In the genomic region with DNA sequence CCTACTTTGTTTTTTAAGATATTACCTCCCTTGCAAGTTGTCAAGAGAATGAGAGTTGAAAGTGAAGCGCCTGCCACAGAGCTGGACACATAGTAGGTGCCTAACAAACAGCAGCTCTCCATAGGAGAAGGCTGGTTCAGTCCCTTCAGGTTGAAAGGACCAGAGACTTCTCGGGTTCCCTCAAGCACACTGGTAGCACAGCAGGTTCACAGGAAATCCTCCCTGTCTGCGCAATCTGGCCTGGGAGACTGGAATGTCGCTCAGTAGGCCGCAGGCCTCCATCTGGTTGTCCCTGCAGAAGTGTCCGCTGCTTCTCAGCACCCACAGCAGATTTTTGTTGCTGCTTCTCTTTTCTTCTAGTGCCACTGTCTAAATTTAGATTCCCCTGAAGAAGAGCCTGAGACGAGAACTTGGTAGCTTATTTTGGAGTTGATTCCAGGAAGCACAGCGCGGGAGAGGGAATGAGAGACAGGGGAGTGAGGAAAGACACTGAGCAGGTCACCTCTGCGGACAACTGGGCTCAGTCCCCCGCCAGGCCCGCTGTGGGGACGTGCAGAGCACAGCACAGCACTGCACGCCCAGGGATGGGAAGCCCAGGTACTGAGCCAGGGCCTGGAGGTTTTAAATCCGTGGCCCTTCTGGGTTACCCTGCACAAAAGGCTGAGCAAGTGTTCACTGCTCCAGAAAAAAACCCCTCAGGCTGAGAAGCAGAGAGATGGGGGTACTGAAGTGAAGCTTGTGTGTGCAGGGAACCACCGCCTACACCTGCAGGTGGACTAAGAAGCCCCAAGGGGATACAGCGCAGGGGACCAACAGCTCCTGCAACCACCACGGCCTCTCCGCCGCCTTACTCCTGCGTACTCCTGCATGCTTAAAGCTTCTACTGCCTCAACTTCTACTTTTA, we compare ENCODE assay signal across 17 cellular contexts. TPM values are rescaled to one million over a fixed set of nuclear protein-coding genes. Genes with fewer than 3 reads are reported as not detected.
DNase-seq lines count a peak whose midpoint lies in the region; ATAC-seq, FAIRE-seq and TF ChIP-seq lines count a peak whose summit lies in the region.
"Had no signal": no experiment of that assay in that cellular context is flagged by ENCODE, and none has a peak within 500 bp of the region (broad histone marks: within the 10 kb centered on the region; RNA-seq: fewer than 3 reads in every experiment).

No MANE protein-coding gene starts in this region.

- peak overlapping the region; percentile 38 for H3K27ac ChIP-seq in OCI-LY7 (ENCODE audit: low read depth, low read length, poor library complexity, severe bottlenecking)
- H3K27ac ChIP-seq in cardiac muscle cell, result peak overlapping the region; percentile 95
- no peak overlapping the region for H3K27ac ChIP-seq in psoas muscle
- H3K27ac ChIP-seq: coronary artery, suprapubic skin had no signal

- POLR2A ChIA-PET in OCI-LY7 (lab: Charles Lee), result interaction anchor here (0.6 to 0.9 kb wide), 3 partner anchors 20 to 225 kb away, joined by 3 read pairs; no protein-coding TSS in a partner anchor

- H3K4me1 ChIP-seq in OCI-LY7 (ENCODE audit: insufficient read depth, low read length, poor library complexity, severe bottlenecking) (peaks cover 14% of the 10 kb centered on the region), cardiac muscle cell (ENCODE audit: low read depth) (peaks cover 31% of the 10 kb centered on the region), psoas muscle (peaks cover 6% of the 10 kb centered on the region)
- H3K4me1 ChIP-seq: suprapubic skin had no signal

- TF ChIP-seq CTCF in GM13976 (IDR thresholded peaks at IDR 0.05; ENCODE audit: borderline replicate concordance, control extremely low read depth, extremely low read depth, insufficient read depth, missing control alignments) (no peak), OCI-LY7 (conservative IDR thresholded peaks at IDR 0.05; ENCODE audit: low read length) (no peak), cardiac muscle cell (IDR thresholded peaks at IDR 0.05; ENCODE audit: low read depth, low read length) (no peak), psoas muscle (IDR thresholded peaks at IDR 0.05) (no peak), D721Med (IDR thresholded peaks at IDR 0.05; ENCODE audit: insufficient read depth, missing control alignments) (no peak)

- H3K9me3 ChIP-seq in OCI-LY7 (ENCODE audit: low read length) (no peaks in the 10 kb centered on the region), cardiac muscle cell (ENCODE audit: low read depth) (no peaks in the 10 kb centered on the region), psoas muscle (no peaks in the 10 kb centered on the region)
- H3K9me3 ChIP-seq: suprapubic skin had no signal

- peak overlapping the region; percentile 47 for H3K4me2 ChIP-seq in OCI-LY7 (ENCODE audit: low read length)

- no peaks in the 10 kb centered on the region for H4K20me1 ChIP-seq in OCI-LY7 (ENCODE audit: insufficient read depth, low read length)

- H3K4me3 ChIP-seq in OCI-LY7 (ENCODE audit: low read depth, low read length, poor library complexity, severe bottlenecking) (peak overlapping the region; percentile 4), cardiac muscle cell (no peak overlapping the region), psoas muscle (no peak overlapping the region)
- H3K4me3 ChIP-seq: coronary artery, suprapubic skin had no signal

- H3K27me3 ChIP-seq in cardiac muscle cell, result no peaks in the 10 kb centered on the region
- H3K27me3 ChIP-seq in psoas muscle (ENCODE audit: insufficient read depth in 3 of 3, low read length in 2 of 3), result no peaks in the 10 kb centered on the region
- H3K27me3 ChIP-seq: suprapubic skin had no signal

- DNase-seq in GM13976 (ENCODE audit: low spot score) (peak; percentile 65), OCI-LY7 (ENCODE audit: low spot score) (peak; percentile 88), cardiac muscle cell (ENCODE audit: low read depth in 1 of 2, low spot score in 1 of 2) (peak in 1 of 2 donors; percentile 68), psoas muscle (no peak), D721Med (ENCODE audit: insufficient read length, low spot score) (no peak)
- no peak for DNase-seq in stimulated activated naive CD4-positive, alpha-beta T cell treated with Interleukin-2 at 50 U/mL for 16 hours (lab: John Stamatoyannopoulos, UW)
- DNase-seq: AML-193; DMS153; erythroblast; MM.1S; NCI-H2081 treated with DMSO at 0.1 percent for 48 hours; NCI-H69; stimulated activated CD4-positive, alpha-beta T cell treated with anti-CD3 and anti-CD28 coated beads, Interleukin-15, amount 100 ng/mL, for 24 hours had no signal

- no peaks in the 10 kb centered on the region for H3K79me2 ChIP-seq in OCI-LY7 (ENCODE audit: insufficient read depth, low read depth, low read length)

- WGBS in psoas muscle, 3 donors, result 60 to 80% (median 68%) methylated on average over 21 of the region's 21 CpGs

- CTCF ChIA-PET in OCI-LY7 (lab: Charles Lee; ENCODE audit: unreplicated experiment), result interaction anchor here (1.0 to 1.1 kb wide), 2 partner anchors 10 to 14 kb away, joined by 3 read pairs; no protein-coding TSS in a partner anchor

- in situ Hi-C loops in GM13976 (cut with MboI; ENCODE audit: low sequenced_read_pairs, unreplicated experiment), result no loop called here

- intact Hi-C loops in OCI-LY7 (cut with micrococcal nuclease; ENCODE audit: unreplicated experiment) (no loop called here), psoas muscle (cut with DNase I) (no loop called here)

- H3K9me2 ChIP-seq in OCI-LY7 (ENCODE audit: insufficient read depth, low read length), result no peaks in the 10 kb centered on the region

- H3K36me3 ChIP-seq in OCI-LY7 (ENCODE audit: insufficient read depth, low read length), result no peaks in the 10 kb centered on the region
- H3K36me3 ChIP-seq in cardiac muscle cell, result no peaks in the 10 kb centered on the region
- no peaks in the 10 kb centered on the region for H3K36me3 ChIP-seq in psoas muscle (ENCODE audit: insufficient read depth in 1 of 2, low read depth in 1 of 2)
- H3K36me3 ChIP-seq: suprapubic skin had no signal

- BruUV-seq in OCI-LY7 (replicated peaks; lab: Mats Ljungman, UMichigan), result no TSS peak

- no peak for FAIRE-seq in D721Med (lab: Jason Lieb, UNC)

- ATAC-seq in psoas muscle (peak; percentile 43 to 49 (median 47)), HG03442 (IDR thresholded peaks at IDR 0.05; ENCODE audit: unreplicated experiment) (no peak), HG02981 (IDR thresholded peaks at IDR 0.05; ENCODE audit: unreplicated experiment) (no peak)

- peak overlapping the region; percentile 63 for H2AFZ ChIP-seq in OCI-LY7 (ENCODE audit: low read length)

RNA-seq across cellular contexts. Expression of gene RBX1, which starts 31.6 kb away (rescaled TPM):
- 77.3 and 83.6 TPM in 2 replicates for total RNA-seq in OCI-LY7 (2014; rRNA removed; shearing (Covaris generic))
- 78.9 and 86.9 TPM in 2 replicates for total RNA-seq in OCI-LY7 (2022)
- 86.4 and 110 TPM in 2 replicates for total RNA-seq in cardiac muscle cell
- polyA plus RNA-seq in cardiac muscle cell, result 324 and 356 TPM in 2 replicates
- 10 to 100 TPM; 46.6 to 59.9 (median 54.3) TPM for total RNA-seq in psoas muscle
- 10 to 100 TPM; 48.4 to 82.6 (median 80.6) TPM for polyA plus RNA-seq in psoas muscle

Comparison
In these comparisons a context has a peak if more than half of its experiments do, and no peak if none do; other contexts are left out.
1. DNase-seq: peak in GM13976 (single experiment) and OCI-LY7 (single experiment); none in psoas muscle (0 of 2), D721Med (single experiment) and stimulated activated naive CD4-positive, alpha-beta T cell treated with Interleukin-2 at 50 U/mL for 16 hours (single experiment).
2. ATAC-seq: peak in psoas muscle (4 of 4); none in HG03442 (single experiment) and HG02981 (single experiment).